28 cellular contexts compared by ENCODE assay signal in genomic region chr9:108766786-108767185, GRCh38.
A peak's percentile ranks its signal among the peaks of the same experiment; 100 is the strongest.
DNase-seq lines count a peak whose midpoint lies in the region; ATAC-seq and TF ChIP-seq lines count a peak whose summit lies in the region.
"Had no signal": no experiment of that assay in that cellular context is flagged by ENCODE, and none has a peak within 500 bp of the region (broad histone marks: within the 10 kb centered on the region; RNA-seq: fewer than 3 reads in every experiment).

No MANE protein-coding gene starts in this region.

- H4K5ac ChIP-seq in mesendoderm (ENCODE audit: low read length): no peak overlapping the region

- no peak overlapping the region for H3K18ac ChIP-seq in mesendoderm (ENCODE audit: low read length)

- H3K27ac ChIP-seq in HEK293 (ENCODE audit: extremely low read depth, low read depth, low read length) (no peak overlapping the region), mesendoderm (ENCODE audit: low read depth, low read length) (no peak overlapping the region)
- H3K27ac ChIP-seq: A549, neural progenitor cell, parathyroid adenoma, vagina, WERI-Rb-1 had no signal

- POLR2A ChIA-PET in HEK293 (lab: Yijun Ruan, JAX): interaction anchor here (0.5 to 0.6 kb wide), 2 partner anchors 46 to 708 kb away, joined by 3 to 6 read pairs; no protein-coding TSS in a partner anchor

- no peak overlapping the region for H3K4ac ChIP-seq in mesendoderm (ENCODE audit: low read depth, low read length)

- no CpG with 5 or more reads among the region's 3 CpGs for WGBS in mesendoderm (ENCODE audit: extremely low coverage, insufficient coverage, low lambda C conversion rate)

- TF ChIP-seq CTCF in HEK293 (tag by site-specific recombination; IDR thresholded peaks at IDR 0.05): no peak

- no peaks in the 10 kb centered on the region for H3K9me3 ChIP-seq in HEK293 (ENCODE audit: control insufficient read depth, insufficient read depth, low read depth, low read length)
- H3K9me3 ChIP-seq: A549, vagina had no signal

- H3K36me3 ChIP-seq in HEK293 (ENCODE audit: control insufficient read depth in 2 of 2, insufficient read depth in 1 of 2, low read length in 2 of 2): no peaks in the 10 kb centered on the region
- no peaks in the 10 kb centered on the region for H3K36me3 ChIP-seq in mesendoderm (ENCODE audit: control insufficient read depth, insufficient read depth, low read length)
- H3K36me3 ChIP-seq: neural progenitor cell, vagina had no signal

- no peak overlapping the region for H2BK120ac ChIP-seq in mesendoderm (ENCODE audit: low read depth, low read length)

- ATAC-seq in GM18519 (IDR thresholded peaks at IDR 0.05; ENCODE audit: low FRiP score, unreplicated experiment) (no peak), HG02884 (IDR thresholded peaks at IDR 0.05; ENCODE audit: unreplicated experiment) (no peak)
- ATAC-seq: A549; activated naive CD8-positive, alpha-beta T cell treated with anti-CD3 and anti-CD28 coated beads, Interleukin-2, amount 50 U/mL, for 24 hours; activated T-cell treated with anti-CD3 and anti-CD28 coated beads, Interleukin-2, amount 50 U/mL, for 4 hours; stimulated activated naive CD8-positive, alpha-beta T cell treated with anti-CD3 and anti-CD28 coated beads, Interleukin-15, amount 100 ng/mL, for 72 hours had no signal

- CTCF ChIA-PET in HEK293 (lab: Yijun Ruan, JAX): interaction anchor here (0.9 to 1.6 kb wide), 3 partner anchors 9 to 1344 kb away, joined by 3 to 4 read pairs (median 4); no protein-coding TSS in a partner anchor

- no peak overlapping the region for H2BK5ac ChIP-seq in mesendoderm (ENCODE audit: low read length)

- H2BK15ac ChIP-seq in mesendoderm (replicated peaks; ENCODE audit: low read depth): no peak overlapping the region

- no peaks in the 10 kb centered on the region for H3K79me2 ChIP-seq in mesendoderm (ENCODE audit: control insufficient read depth, insufficient read depth, low read length)
- H3K79me2 ChIP-seq: parathyroid adenoma had no signal

- no peak overlapping the region for H3K4me2 ChIP-seq in mesendoderm (ENCODE audit: low read length)
- H3K4me2 ChIP-seq: A549, neural progenitor cell, smooth muscle cell had no signal

- no peak overlapping the region for H2AK5ac ChIP-seq in mesendoderm (ENCODE audit: low read length)

- no peak overlapping the region for H3K9ac ChIP-seq in mesendoderm (ENCODE audit: low read length)
- H3K9ac ChIP-seq: neural progenitor cell, parathyroid adenoma had no signal

- H3K4me3 ChIP-seq in HEK293 (ENCODE audit: low read depth, low read length) (no peak overlapping the region), mesendoderm (ENCODE audit: low read length) (no peak overlapping the region)
- H3K4me3 ChIP-seq: A549, neural progenitor cell, smooth muscle cell, vagina had no signal

- H3K4me1 ChIP-seq in HEK293 (ENCODE audit: control insufficient read depth, insufficient read depth, low read length) (no peaks in the 10 kb centered on the region), mesendoderm (ENCODE audit: control insufficient read depth, low read depth, low read length) (no peaks in the 10 kb centered on the region)
- H3K4me1 ChIP-seq: A549, neural progenitor cell, parathyroid adenoma had no signal

- H4K8ac ChIP-seq in mesendoderm (ENCODE audit: low read depth, low read length): no peak overlapping the region

- no peaks in the 10 kb centered on the region for H3K79me1 ChIP-seq in mesendoderm (ENCODE audit: low read length)

- no peak overlapping the region for H3K23ac ChIP-seq in mesendoderm (ENCODE audit: low read length)

- H3K56ac ChIP-seq in mesendoderm (ENCODE audit: low read length): no peak overlapping the region

- no peaks in the 10 kb centered on the region for H3K27me3 ChIP-seq in mesendoderm (ENCODE audit: insufficient read depth, low read length, poor library complexity)
- H3K27me3 ChIP-seq: neural progenitor cell, vagina had no signal

- DNase-seq in NCI-H2081 (lab: John Stamatoyannopoulos, UW) (peak; percentile 24 to 80), NCI-H2081 treated with DMSO at 0.1 percent for 48 hours (lab: John Stamatoyannopoulos, UW) (no peak), NCI-H510A treated with DMSO at 0.1 percent for 48 hours (lab: John Stamatoyannopoulos, UW) (peak; percentile 88), mesendoderm (peak; percentile 36), T-helper 1 cell (no peak)
- DNase-seq: activated CD4-positive, alpha-beta T cell treated with anti-CD3 and anti-CD28 coated beads, Interleukin-2, amount 10 ng/mL, durations not matched to agents 7 days and 5 days; activated gamma-delta T cell treated with Interleukin-2 at 50 U/mL for 16 hours; activated naive CD8-positive, alpha-beta T cell treated with anti-CD3 and anti-CD28 coated beads, Interleukin-2, amount 50 U/mL, for 24 hours; activated T-cell treated with anti-CD3 and anti-CD28 coated beads, Interleukin-2, amount 50 U/mL, for 4 hours; central memory CD4-positive, alpha-beta T cell; DMS79 treated with DMSO at 0.1 percent for 48 hours; GF-D8; IMR-90; NCI-H446 treated with DMSO at 0.1 percent for 48 hours; Right ventricle myocardium superior; stimulated activated CD4-positive, alpha-beta T cell treated with anti-CD3 and anti-CD28 coated beads, Interleukin-1b, Interleukin-23, amount 100 ng/mL, for 48 hours; stimulated activated CD8-positive, alpha-beta memory T cell treated with anti-CD3 and anti-CD28 coated beads, Interleukin-4, amount 100 ng/mL, for 48 hours; stimulated activated naive CD8-positive, alpha-beta T cell treated with anti-CD3 and anti-CD28 coated beads, Interleukin-15, amount 100 ng/mL, for 72 hours; T-helper 9 cell; WERI-Rb-1 had no signal

TF ChIP-seq in HEK293, 187 proteins besides CTCF, POLR2A, EP300 and RAD21:
- TF ChIP-seq GLIS1 (tag by site-specific recombination; IDR thresholded peaks at IDR 0.05) (0 out of 2 replicates have a peak, but pooled peaks have one; percentile 19), ZNF610 (tag by site-specific recombination; IDR thresholded peaks at IDR 0.05; ENCODE audit: borderline replicate concordance) (peak; percentile 96), ZBTB1 (tag by site-specific recombination; IDR thresholded peaks at IDR 0.05) (no peak)

Comparison
In these comparisons a context has a peak if more than half of its experiments do, and no peak if none do; other contexts are left out.
1. DNase-seq: peak in NCI-H2081 (2 of 2), NCI-H510A treated with DMSO at 0.1 percent for 48 hours (single experiment) and mesendoderm (single experiment); none in NCI-H2081 treated with DMSO at 0.1 percent for 48 hours (single experiment) and T-helper 1 cell (0 of 5).